In the genomic region with DNA sequence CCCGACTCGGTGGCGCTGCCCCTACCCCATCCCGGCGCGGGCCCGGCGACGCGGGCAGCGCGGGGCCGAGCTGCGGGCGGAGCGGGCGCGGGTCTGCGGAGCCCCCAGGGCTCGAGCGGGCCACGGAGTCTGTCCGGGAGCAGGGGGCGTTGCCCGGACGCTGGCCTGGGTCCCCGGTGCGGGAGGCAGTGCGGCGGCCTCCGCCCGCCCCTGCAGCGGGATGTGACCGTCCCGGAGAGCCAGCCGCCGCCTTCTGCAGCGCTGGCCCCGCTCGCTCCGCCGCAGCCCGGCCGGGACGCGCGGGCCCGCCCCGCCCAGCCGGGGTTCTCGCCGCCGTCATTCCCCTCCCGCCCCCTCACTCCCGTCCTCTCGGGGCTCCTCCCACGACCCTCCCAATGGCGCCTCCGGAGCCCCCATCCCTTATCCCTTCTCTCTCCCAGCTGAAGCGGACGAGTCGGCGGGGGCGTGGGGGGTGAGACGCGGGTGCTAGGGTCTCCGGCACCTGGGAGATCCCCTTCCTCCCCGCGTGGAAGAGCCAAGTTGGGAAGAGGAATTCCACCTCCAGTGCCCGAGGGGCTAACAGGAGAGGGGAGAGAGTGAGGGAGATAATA, we compare ENCODE assay signal across 8 cellular contexts. TPM values are rescaled to one million over a fixed set of nuclear protein-coding genes. Genes with fewer than 3 reads are reported as not detected.
DNase-seq lines count a peak whose midpoint lies in the region; ATAC-seq and TF ChIP-seq lines count a peak whose summit lies in the region.

A gene with protein sequence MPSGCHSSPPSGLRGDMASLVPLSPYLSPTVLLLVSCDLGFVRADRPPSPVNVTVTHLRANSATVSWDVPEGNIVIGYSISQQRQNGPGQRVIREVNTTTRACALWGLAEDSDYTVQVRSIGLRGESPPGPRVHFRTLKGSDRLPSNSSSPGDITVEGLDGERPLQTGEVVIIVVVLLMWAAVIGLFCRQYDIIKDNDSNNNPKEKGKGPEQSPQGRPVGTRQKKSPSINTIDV (minus strand): TSS at position 257 of the 611 bp plus-strand sequence. CDS start 521 bp downstream, outside the sequence.

- H3K27ac ChIP-seq in Peyer's patch, result peak within 1 kb of the TSS in 3 of 4 donors; percentile 2 to 17 (median 14)
- peak within 1 kb of the TSS; percentile 79 to 90 for H3K27ac ChIP-seq in coronary artery

- H3K27me3 ChIP-seq in Peyer's patch, result peaks cover 0 to 4% of the 10 kb centered on the region in 2 donors

- no peaks in the 10 kb centered on the region for H3K36me3 Mint-ChIP-seq in stimulated activated naive CD8-positive, alpha-beta T cell treated with anti-CD3 and anti-CD28 coated beads, Interleukin-15, Interleukin-2, amounts not matched to agents 100 ng/mL and 50 ng/mL, for 24 hours (ENCODE audit: low read depth)

- H3K4me3 ChIP-seq in Peyer's patch (peak within 1 kb of the TSS; percentile 35 to 68 (median 60)), coronary artery (peak within 1 kb of the TSS; percentile 95)

- no peak for TF ChIP-seq CTCF in Peyer's patch (IDR thresholded peaks at IDR 0.05)
- no peak for TF ChIP-seq CTCF in coronary artery (IDR thresholded peaks at IDR 0.05)

- no peak within 1 kb of the TSS for H3K27ac Mint-ChIP-seq in stimulated activated naive CD8-positive, alpha-beta T cell treated with anti-CD3 and anti-CD28 coated beads, Interleukin-15, Interleukin-2, amounts not matched to agents 100 ng/mL and 50 ng/mL, for 24 hours

- peaks cover 55% of the 10 kb centered on the region for H3K27me3 Mint-ChIP-seq in stimulated activated naive CD8-positive, alpha-beta T cell treated with anti-CD3 and anti-CD28 coated beads, Interleukin-15, Interleukin-2, amounts not matched to agents 100 ng/mL and 50 ng/mL, for 24 hours

- ATAC-seq in left lobe of liver, result peak; percentile 36
- no peak for ATAC-seq in GM21528 (IDR thresholded peaks at IDR 0.05; ENCODE audit: low FRiP score, unreplicated experiment)
- ATAC-seq in HG03025 (IDR thresholded peaks at IDR 0.05; ENCODE audit: low FRiP score, unreplicated experiment), result no peak

- H3K36me3 ChIP-seq in Peyer's patch, result no peaks in the 10 kb centered on the region

- TF ChIP-seq POLR2A in Peyer's patch (IDR thresholded peaks at IDR 0.05), result no peak

- H3K9me3 Mint-ChIP-seq in stimulated activated naive CD8-positive, alpha-beta T cell treated with anti-CD3 and anti-CD28 coated beads, Interleukin-15, Interleukin-2, amounts not matched to agents 100 ng/mL and 50 ng/mL, for 24 hours, result no peaks in the 10 kb centered on the region

- peaks cover 0 to 10% (median 5%) of the 10 kb centered on the region in 4 donors for H3K4me1 ChIP-seq in Peyer's patch

- peak within 1 kb of the TSS; percentile 59 for H3K4me3 Mint-ChIP-seq in stimulated activated naive CD8-positive, alpha-beta T cell treated with anti-CD3 and anti-CD28 coated beads, Interleukin-15, Interleukin-2, amounts not matched to agents 100 ng/mL and 50 ng/mL, for 24 hours

- peak; percentile 31 for DNase-seq in EH (ENCODE audit: low read depth)
- DNase-seq in Peyer's patch, result peak in 2 of 3 donors; percentile 47 to 52
- DNase-seq in coronary artery (ENCODE audit: low spot score), result no peak
- peak; percentile 65 for DNase-seq in left lobe of liver (ENCODE audit: low spot score)
- no peak for DNase-seq in globus pallidus (ENCODE audit: low spot score)

- peaks cover 20% of the 10 kb centered on the region for H3K4me1 Mint-ChIP-seq in stimulated activated naive CD8-positive, alpha-beta T cell treated with anti-CD3 and anti-CD28 coated beads, Interleukin-15, Interleukin-2, amounts not matched to agents 100 ng/mL and 50 ng/mL, for 24 hours (ENCODE audit: low read depth)

- H3K9me3 ChIP-seq in Peyer's patch, result no peaks in the 10 kb centered on the region

RNA-seq across cellular contexts. Expression of the gene that starts here (rescaled TPM):
- total RNA-seq in Peyer's patch, result 1 to 10 TPM in 2 of 4 donors, not detected in 2; 2.0 to 3.2 TPM
- total RNA-seq in left lobe of liver, result 61.2 TPM

Comparison
In these comparisons a context has a peak if more than half of its experiments do, and no peak if none do; other contexts are left out.
1. RNA of the gene that starts here (total RNA-seq): 61.2 TPM in left lobe of liver (single experiment); 2.0 to 3.2 TPM in Peyer's patch; every median in the first group is over 10 times any median in the second.
2. DNase-seq: peak in EH (single experiment), Peyer's patch (2 of 3) and left lobe of liver (single experiment); none in coronary artery (single experiment) and globus pallidus (single experiment).